1 cellular context compared by ENCODE assay signal in the genomic region with DNA sequence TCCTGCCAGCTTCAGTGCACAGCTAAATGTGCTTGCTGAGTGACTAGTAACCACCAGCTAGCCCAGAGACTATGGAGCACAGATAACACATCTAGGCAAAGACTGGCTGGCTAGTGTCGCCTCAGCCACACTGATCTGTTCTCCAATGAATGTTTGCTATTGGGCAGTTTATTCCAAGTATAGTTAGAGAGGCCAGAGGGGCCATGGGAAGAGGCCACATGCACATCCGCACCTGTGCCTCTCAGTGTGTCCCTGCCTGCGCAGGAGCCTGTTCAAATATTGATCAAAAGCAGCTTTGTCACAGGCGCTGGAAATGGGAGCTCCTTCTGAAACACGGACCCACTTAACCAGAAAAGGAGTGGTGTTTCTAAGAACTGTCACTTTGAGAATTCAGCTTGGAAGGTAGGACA.
A peak's percentile ranks its signal among the peaks of the same experiment; 100 is the strongest.
TF ChIP-seq lines count a peak whose summit lies in the region.

No MANE protein-coding gene starts in this region.

TF ChIP-seq in HepG2, 621 proteins besides CTCF, POLR2A, EP300 and RAD21 (continued from another document and continues in another):
- TF ChIP-seq, protein P1, sequence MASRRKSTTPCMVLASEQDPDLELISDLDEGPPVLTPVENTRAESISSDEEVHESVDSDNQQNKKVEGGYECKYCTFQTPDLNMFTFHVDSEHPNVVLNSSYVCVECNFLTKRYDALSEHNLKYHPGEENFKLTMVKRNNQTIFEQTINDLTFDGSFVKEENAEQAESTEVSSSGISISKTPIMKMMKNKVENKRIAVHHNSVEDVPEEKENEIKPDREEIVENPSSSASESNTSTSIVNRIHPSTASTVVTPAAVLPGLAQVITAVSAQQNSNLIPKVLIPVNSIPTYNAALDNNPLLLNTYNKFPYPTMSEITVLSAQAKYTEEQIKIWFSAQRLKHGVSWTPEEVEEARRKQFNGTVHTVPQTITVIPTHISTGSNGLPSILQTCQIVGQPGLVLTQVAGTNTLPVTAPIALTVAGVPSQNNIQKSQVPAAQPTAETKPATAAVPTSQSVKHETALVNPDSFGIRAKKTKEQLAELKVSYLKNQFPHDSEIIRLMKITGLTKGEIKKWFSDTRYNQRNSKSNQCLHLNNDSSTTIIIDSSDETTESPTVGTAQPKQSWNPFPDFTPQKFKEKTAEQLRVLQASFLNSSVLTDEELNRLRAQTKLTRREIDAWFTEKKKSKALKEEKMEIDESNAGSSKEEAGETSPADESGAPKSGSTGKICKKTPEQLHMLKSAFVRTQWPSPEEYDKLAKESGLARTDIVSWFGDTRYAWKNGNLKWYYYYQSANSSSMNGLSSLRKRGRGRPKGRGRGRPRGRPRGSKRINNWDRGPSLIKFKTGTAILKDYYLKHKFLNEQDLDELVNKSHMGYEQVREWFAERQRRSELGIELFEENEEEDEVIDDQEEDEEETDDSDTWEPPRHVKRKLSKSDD (CRISPR knock-in tag; IDR thresholded peaks at IDR 0.05; ENCODE audit: low read depth), result no peak
- TF ChIP-seq KDM5B (CRISPR knock-in tag; IDR thresholded peaks at IDR 0.05; ENCODE audit: borderline replicate concordance), result no peak
- TF ChIP-seq ZNF282 (IDR thresholded peaks at IDR 0.05; ENCODE audit: partially characterized antibody), result no peak
- TF ChIP-seq DNMT3B (CRISPR knock-in tag; conservative IDR thresholded peaks at IDR 0.05), result no peak
- no peak for TF ChIP-seq ZNF20 (CRISPR knock-in tag; IDR thresholded peaks at IDR 0.05)
- TF ChIP-seq, protein P2, sequence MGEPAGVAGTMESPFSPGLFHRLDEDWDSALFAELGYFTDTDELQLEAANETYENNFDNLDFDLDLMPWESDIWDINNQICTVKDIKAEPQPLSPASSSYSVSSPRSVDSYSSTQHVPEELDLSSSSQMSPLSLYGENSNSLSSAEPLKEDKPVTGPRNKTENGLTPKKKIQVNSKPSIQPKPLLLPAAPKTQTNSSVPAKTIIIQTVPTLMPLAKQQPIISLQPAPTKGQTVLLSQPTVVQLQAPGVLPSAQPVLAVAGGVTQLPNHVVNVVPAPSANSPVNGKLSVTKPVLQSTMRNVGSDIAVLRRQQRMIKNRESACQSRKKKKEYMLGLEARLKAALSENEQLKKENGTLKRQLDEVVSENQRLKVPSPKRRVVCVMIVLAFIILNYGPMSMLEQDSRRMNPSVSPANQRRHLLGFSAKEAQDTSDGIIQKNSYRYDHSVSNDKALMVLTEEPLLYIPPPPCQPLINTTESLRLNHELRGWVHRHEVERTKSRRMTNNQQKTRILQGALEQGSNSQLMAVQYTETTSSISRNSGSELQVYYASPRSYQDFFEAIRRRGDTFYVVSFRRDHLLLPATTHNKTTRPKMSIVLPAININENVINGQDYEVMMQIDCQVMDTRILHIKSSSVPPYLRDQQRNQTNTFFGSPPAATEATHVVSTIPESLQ (CRISPR knock-in tag; conservative IDR thresholded peaks at IDR 0.05), result no peak
- peak; percentile 59 for TF ChIP-seq SAP130 (CRISPR knock-in tag; IDR thresholded peaks at IDR 0.05; ENCODE audit: low read depth)
- TF ChIP-seq, protein P3, sequence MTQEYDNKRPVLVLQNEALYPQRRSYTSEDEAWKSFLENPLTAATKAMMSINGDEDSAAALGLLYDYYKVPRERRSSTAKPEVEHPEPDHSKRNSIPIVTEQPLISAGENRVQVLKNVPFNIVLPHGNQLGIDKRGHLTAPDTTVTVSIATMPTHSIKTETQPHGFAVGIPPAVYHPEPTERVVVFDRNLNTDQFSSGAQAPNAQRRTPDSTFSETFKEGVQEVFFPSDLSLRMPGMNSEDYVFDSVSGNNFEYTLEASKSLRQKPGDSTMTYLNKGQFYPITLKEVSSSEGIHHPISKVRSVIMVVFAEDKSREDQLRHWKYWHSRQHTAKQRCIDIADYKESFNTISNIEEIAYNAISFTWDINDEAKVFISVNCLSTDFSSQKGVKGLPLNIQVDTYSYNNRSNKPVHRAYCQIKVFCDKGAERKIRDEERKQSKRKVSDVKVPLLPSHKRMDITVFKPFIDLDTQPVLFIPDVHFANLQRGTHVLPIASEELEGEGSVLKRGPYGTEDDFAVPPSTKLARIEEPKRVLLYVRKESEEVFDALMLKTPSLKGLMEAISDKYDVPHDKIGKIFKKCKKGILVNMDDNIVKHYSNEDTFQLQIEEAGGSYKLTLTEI (CRISPR knock-in tag; conservative IDR thresholded peaks at IDR 0.05), result no peak
- TF ChIP-seq ZNF350 (CRISPR knock-in tag; IDR thresholded peaks at IDR 0.05; ENCODE audit: borderline replicate concordance, low read depth), result no peak; the same call in 1 of the 2 replicates
- no peak for TF ChIP-seq NFRKB (IDR thresholded peaks at IDR 0.05)
- TF ChIP-seq FOSL2 (CRISPR knock-in tag; IDR thresholded peaks at IDR 0.05), result no peak
- TF ChIP-seq ZNF530 (CRISPR knock-in tag; IDR thresholded peaks at IDR 0.05; ENCODE audit: low read depth), result no peak
- no peak for TF ChIP-seq MEIS2 (CRISPR knock-in tag; IDR thresholded peaks at IDR 0.05)
- no peak for TF ChIP-seq ZNF749 (CRISPR knock-in tag; IDR thresholded peaks at IDR 0.05; ENCODE audit: borderline replicate concordance)
- TF ChIP-seq ZBTB42 (CRISPR knock-in tag; IDR thresholded peaks at IDR 0.05), result no peak
- no peak for TF ChIP-seq POLR2AphosphoS5 (IDR thresholded peaks at IDR 0.05; ENCODE audit: low read depth, low read length)
- no peak for TF ChIP-seq TBL1XR1 (IDR thresholded peaks at IDR 0.05; ENCODE audit: borderline replicate concordance, low read length, partially characterized antibody)
- no peak for TF ChIP-seq JUN (CRISPR knock-in tag; IDR thresholded peaks at IDR 0.05)
- TF ChIP-seq, protein P4, sequence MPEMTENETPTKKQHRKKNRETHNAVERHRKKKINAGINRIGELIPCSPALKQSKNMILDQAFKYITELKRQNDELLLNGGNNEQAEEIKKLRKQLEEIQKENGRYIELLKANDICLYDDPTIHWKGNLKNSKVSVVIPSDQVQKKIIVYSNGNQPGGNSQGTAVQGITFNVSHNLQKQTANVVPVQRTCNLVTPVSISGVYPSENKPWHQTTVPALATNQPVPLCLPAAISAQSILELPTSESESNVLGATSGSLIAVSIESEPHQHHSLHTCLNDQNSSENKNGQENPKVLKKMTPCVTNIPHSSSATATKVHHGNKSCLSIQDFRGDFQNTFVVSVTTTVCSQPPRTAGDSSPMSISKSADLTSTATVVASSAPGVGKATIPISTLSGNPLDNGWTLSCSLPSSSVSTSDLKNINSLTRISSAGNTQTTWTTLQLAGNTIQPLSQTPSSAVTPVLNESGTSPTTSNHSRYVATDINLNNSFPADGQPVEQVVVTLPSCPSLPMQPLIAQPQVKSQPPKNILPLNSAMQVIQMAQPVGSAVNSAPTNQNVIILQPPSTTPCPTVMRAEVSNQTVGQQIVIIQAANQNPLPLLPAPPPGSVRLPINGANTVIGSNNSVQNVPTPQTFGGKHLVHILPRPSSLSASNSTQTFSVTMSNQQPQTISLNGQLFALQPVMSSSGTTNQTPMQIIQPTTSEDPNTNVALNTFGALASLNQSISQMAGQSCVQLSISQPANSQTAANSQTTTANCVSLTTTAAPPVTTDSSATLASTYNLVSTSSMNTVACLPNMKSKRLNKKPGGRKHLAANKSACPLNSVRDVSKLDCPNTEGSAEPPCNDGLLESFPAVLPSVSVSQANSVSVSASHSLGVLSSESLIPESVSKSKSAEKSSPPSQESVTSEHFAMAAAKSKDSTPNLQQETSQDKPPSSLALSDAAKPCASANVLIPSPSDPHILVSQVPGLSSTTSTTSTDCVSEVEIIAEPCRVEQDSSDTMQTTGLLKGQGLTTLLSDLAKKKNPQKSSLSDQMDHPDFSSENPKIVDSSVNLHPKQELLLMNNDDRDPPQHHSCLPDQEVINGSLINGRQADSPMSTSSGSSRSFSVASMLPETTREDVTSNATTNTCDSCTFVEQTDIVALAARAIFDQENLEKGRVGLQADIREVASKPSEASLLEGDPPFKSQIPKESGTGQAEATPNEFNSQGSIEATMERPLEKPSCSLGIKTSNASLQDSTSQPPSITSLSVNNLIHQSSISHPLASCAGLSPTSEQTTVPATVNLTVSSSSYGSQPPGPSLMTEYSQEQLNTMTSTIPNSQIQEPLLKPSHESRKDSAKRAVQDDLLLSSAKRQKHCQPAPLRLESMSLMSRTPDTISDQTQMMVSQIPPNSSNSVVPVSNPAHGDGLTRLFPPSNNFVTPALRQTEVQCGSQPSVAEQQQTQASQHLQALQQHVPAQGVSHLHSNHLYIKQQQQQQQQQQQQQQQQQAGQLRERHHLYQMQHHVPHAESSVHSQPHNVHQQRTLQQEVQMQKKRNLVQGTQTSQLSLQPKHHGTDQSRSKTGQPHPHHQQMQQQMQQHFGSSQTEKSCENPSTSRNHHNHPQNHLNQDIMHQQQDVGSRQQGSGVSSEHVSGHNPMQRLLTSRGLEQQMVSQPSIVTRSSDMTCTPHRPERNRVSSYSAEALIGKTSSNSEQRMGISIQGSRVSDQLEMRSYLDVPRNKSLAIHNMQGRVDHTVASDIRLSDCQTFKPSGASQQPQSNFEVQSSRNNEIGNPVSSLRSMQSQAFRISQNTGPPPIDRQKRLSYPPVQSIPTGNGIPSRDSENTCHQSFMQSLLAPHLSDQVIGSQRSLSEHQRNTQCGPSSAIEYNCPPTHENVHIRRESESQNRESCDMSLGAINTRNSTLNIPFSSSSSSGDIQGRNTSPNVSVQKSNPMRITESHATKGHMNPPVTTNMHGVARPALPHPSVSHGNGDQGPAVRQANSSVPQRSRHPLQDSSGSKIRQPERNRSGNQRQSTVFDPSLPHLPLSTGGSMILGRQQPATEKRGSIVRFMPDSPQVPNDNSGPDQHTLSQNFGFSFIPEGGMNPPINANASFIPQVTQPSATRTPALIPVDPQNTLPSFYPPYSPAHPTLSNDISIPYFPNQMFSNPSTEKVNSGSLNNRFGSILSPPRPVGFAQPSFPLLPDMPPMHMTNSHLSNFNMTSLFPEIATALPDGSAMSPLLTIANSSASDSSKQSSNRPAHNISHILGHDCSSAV (CRISPR knock-in tag; IDR thresholded peaks at IDR 0.05; ENCODE audit: borderline replicate concordance), result no peak
- TF ChIP-seq ZNF768 (CRISPR knock-in tag; IDR thresholded peaks at IDR 0.05), result peak; percentile 45; the same call in 1 of the 2 replicates
- no peak for TF ChIP-seq TSC22D2 (CRISPR knock-in tag; IDR thresholded peaks at IDR 0.05; ENCODE audit: borderline replicate concordance)
- no peak for TF ChIP-seq ZNF337 (CRISPR knock-in tag; IDR thresholded peaks at IDR 0.05; ENCODE audit: borderline replicate concordance, low read depth)
- TF ChIP-seq HOXA7 (CRISPR knock-in tag; IDR thresholded peaks at IDR 0.05), result no peak
- TF ChIP-seq, protein P5, sequence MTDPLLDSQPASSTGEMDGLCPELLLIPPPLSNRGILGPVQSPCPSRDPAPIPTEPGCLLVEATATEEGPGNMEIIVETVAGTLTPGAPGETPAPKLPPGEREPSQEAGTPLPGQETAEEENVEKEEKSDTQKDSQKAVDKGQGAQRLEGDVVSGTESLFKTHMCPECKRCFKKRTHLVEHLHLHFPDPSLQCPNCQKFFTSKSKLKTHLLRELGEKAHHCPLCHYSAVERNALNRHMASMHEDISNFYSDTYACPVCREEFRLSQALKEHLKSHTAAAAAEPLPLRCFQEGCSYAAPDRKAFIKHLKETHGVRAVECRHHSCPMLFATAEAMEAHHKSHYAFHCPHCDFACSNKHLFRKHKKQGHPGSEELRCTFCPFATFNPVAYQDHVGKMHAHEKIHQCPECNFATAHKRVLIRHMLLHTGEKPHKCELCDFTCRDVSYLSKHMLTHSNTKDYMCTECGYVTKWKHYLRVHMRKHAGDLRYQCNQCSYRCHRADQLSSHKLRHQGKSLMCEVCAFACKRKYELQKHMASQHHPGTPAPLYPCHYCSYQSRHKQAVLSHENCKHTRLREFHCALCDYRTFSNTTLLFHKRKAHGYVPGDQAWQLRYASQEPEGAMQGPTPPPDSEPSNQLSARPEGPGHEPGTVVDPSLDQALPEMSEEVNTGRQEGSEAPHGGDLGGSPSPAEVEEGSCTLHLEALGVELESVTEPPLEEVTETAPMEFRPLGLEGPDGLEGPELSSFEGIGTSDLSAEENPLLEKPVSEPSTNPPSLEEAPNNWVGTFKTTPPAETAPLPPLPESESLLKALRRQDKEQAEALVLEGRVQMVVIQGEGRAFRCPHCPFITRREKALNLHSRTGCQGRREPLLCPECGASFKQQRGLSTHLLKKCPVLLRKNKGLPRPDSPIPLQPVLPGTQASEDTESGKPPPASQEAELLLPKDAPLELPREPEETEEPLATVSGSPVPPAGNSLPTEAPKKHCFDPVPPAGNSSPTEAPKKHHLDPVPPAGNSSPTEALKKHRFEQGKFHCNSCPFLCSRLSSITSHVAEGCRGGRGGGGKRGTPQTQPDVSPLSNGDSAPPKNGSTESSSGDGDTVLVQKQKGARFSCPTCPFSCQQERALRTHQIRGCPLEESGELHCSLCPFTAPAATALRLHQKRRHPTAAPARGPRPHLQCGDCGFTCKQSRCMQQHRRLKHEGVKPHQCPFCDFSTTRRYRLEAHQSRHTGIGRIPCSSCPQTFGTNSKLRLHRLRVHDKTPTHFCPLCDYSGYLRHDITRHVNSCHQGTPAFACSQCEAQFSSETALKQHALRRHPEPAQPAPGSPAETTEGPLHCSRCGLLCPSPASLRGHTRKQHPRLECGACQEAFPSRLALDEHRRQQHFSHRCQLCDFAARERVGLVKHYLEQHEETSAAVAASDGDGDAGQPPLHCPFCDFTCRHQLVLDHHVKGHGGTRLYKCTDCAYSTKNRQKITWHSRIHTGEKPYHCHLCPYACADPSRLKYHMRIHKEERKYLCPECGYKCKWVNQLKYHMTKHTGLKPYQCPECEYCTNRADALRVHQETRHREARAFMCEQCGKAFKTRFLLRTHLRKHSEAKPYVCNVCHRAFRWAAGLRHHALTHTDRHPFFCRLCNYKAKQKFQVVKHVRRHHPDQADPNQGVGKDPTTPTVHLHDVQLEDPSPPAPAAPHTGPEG (CRISPR knock-in tag; IDR thresholded peaks at IDR 0.05), result no peak
- TF ChIP-seq NFKBIZ (CRISPR knock-in tag; IDR thresholded peaks at IDR 0.05), result no peak
- TF ChIP-seq BCL6 (CRISPR knock-in tag; IDR thresholded peaks at IDR 0.05), result peak; percentile 80
- TF ChIP-seq, protein P6, sequence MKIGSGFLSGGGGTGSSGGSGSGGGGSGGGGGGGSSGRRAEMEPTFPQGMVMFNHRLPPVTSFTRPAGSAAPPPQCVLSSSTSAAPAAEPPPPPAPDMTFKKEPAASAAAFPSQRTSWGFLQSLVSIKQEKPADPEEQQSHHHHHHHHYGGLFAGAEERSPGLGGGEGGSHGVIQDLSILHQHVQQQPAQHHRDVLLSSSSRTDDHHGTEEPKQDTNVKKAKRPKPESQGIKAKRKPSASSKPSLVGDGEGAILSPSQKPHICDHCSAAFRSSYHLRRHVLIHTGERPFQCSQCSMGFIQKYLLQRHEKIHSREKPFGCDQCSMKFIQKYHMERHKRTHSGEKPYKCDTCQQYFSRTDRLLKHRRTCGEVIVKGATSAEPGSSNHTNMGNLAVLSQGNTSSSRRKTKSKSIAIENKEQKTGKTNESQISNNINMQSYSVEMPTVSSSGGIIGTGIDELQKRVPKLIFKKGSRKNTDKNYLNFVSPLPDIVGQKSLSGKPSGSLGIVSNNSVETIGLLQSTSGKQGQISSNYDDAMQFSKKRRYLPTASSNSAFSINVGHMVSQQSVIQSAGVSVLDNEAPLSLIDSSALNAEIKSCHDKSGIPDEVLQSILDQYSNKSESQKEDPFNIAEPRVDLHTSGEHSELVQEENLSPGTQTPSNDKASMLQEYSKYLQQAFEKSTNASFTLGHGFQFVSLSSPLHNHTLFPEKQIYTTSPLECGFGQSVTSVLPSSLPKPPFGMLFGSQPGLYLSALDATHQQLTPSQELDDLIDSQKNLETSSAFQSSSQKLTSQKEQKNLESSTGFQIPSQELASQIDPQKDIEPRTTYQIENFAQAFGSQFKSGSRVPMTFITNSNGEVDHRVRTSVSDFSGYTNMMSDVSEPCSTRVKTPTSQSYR (CRISPR knock-in tag; IDR thresholded peaks at IDR 0.05; ENCODE audit: borderline replicate concordance), result no peak
- TF ChIP-seq SSRP1 (CRISPR knock-in tag; IDR thresholded peaks at IDR 0.05), result no peak
